In genomic region chr19:43555185-43555770, GRCh38 we compare ENCODE assay signal across 8 cellular contexts. TPM values are rescaled to one million over a fixed set of nuclear protein-coding genes. Genes with fewer than 3 reads are reported as not detected.
A peak's percentile ranks its signal among the peaks of the same experiment; 100 is the strongest.
DNase-seq lines count a peak whose midpoint lies in the region; ATAC-seq, FAIRE-seq and TF ChIP-seq lines count a peak whose summit lies in the region.

No MANE protein-coding gene starts in this region.

- TF ChIP-seq RAD21 in A549 (conservative IDR thresholded peaks at IDR 0.05 in 1 of 2, IDR thresholded peaks at IDR 0.05 in 1 of 2), result peak; percentile 55 to 77

- H3K4me3 ChIP-seq in A549, result no peak overlapping the region
- H3K4me3 ChIP-seq in left lung, result no peak overlapping the region

- H3K4me1 ChIP-seq in A549 (no peaks in the 10 kb centered on the region), left lung (no peaks in the 10 kb centered on the region)

- POLR2A ChIA-PET in A549 (lab: Yijun Ruan, JAX), result interaction anchor here (0.6 to 1.4 kb wide), 2 partner anchors 22 to 167 kb away, joined by 4 to 5 read pairs; partner anchors contain the start of gene ZNF575

- ATAC-seq in A549, result peak; percentile 87 to 94
- ATAC-seq in central memory CD8-positive, alpha-beta T cell (replicated peaks; ENCODE audit: extremely low read depth, poor library complexity, severe bottlenecking), result peak; percentile 97
- peak; percentile 93 for ATAC-seq in left lung
- no peak for ATAC-seq in HG03432 (IDR thresholded peaks at IDR 0.05; ENCODE audit: unreplicated experiment)

- H3K9me3 ChIP-seq in A549, result no peaks in the 10 kb centered on the region
- H3K9me3 ChIP-seq in left lung, result no peaks in the 10 kb centered on the region

- no peak for FAIRE-seq in A549 (lab: Jason Lieb, UNC)
- peak; percentile 91 for FAIRE-seq in GM12891 (lab: Jason Lieb, UNC)

- no peaks in the 10 kb centered on the region for H3K27me3 ChIP-seq in left lung

- H3K4me2 ChIP-seq in A549, result no peak overlapping the region

- TF ChIP-seq EP300 in A549 (IDR thresholded peaks at IDR 0.05), result no peak

- H3K4me1 Mint-ChIP-seq in central memory CD8-positive, alpha-beta T cell, result peaks cover 24% of the 10 kb centered on the region

- peaks cover 0 to 66% of the 10 kb centered on the region in 2 donors for H3K36me3 ChIP-seq in left lung

- CTCF ChIA-PET in A549 (lab: Yijun Ruan, JAX), result interaction anchor here (0.6 to 8.9 kb wide), 52 partner anchors 8 to 1093 kb away, joined by 3 to 167 read pairs (median 5); partner anchors contain the start of genes IRGQ, PINLYP, PLAUR and XRCC1

- WGBS in A549 (ENCODE audit: missing lambda C conversion rate), result 39% methylated on average over 8 of the region's 8 CpGs

- DNase-seq in A549 (ENCODE audit: low read depth in 1 of 2, low spot score in 1 of 2) (peak; percentile 78 to 87), GM12891 (ENCODE audit: insufficient read length, low spot score) (peak; percentile 70), NCI-H2227 (lab: John Stamatoyannopoulos, UW; ENCODE audit: unreplicated experiment) (peak; percentile 75), left lung (peak in 1 of 2 donors; percentile 72)
- DNase-seq in activated CD4-positive, alpha-beta T cell treated with anti-CD3 and anti-CD28 coated beads for 24 hours (ENCODE audit: low read depth in 2 of 2), result peak; percentile 71 to 79
- DNase-seq in central memory CD8-positive, alpha-beta T cell (ENCODE audit: low spot score in 2 of 2), result peak; percentile 82 to 84
- DNase-seq in stimulated activated CD4-positive, alpha-beta T cell treated with anti-CD3 and anti-CD28 coated beads, TNF-alpha, amount 100 ng/mL, for 48 hours (ENCODE audit: low read depth in 3 of 3), result peak; percentile 59 to 79 (median 67)

- H3K9me3 Mint-ChIP-seq in central memory CD8-positive, alpha-beta T cell, result no peaks in the 10 kb centered on the region

- H3K36me3 Mint-ChIP-seq in central memory CD8-positive, alpha-beta T cell (ENCODE audit: insufficient read depth), result peaks cover 27% of the 10 kb centered on the region

- no peak overlapping the region for H3K4me3 Mint-ChIP-seq in central memory CD8-positive, alpha-beta T cell

- H3K27ac ChIP-seq in A549, result no peak overlapping the region
- no peak overlapping the region for H3K27ac ChIP-seq in left lung

- TF ChIP-seq CTCF in A549 (IDR thresholded peaks at IDR 0.05) (peak; percentile 81), left lung (IDR thresholded peaks at IDR 0.05) (peak; percentile 55 to 66)

- TF ChIP-seq POLR2A in A549 (IDR thresholded peaks at IDR 0.05; ENCODE audit: low read length), result no peak
- no peak for TF ChIP-seq POLR2A in GM12891 (IDR thresholded peaks at IDR 0.05; ENCODE audit: low read depth, low read length)

- intact Hi-C loops in left lung (cut with DNase I), result loop anchor here in 1 of 2 donors (10.0 kb wide), 1 partner anchor 90 kb away; no protein-coding TSS in a partner anchor

- no peak overlapping the region for H3K27ac Mint-ChIP-seq in central memory CD8-positive, alpha-beta T cell (ENCODE audit: low read depth)

- no peaks in the 10 kb centered on the region for H3K27me3 Mint-ChIP-seq in central memory CD8-positive, alpha-beta T cell

TF ChIP-seq in A549, 52 proteins besides CTCF, POLR2A, EP300 and RAD21:
- TF ChIP-seq SMC3 (IDR thresholded peaks at IDR 0.05) (peak; percentile 56; the same call in 2 of the 3 replicates), RARB (CRISPR knock-in tag; IDR thresholded peaks at IDR 0.05) (no peak), RFX5 (IDR thresholded peaks at IDR 0.05) (no peak), FOXS1 (CRISPR knock-in tag; IDR thresholded peaks at IDR 0.05) (no peak), TFCP2L1 (CRISPR knock-in tag; IDR thresholded peaks at IDR 0.05) (no peak)

TF ChIP-seq in GM12891, 5 proteins besides CTCF, POLR2A, EP300 and RAD21:
- no peak for TF ChIP-seq POLR2AphosphoS5 (IDR thresholded peaks at IDR 0.05; ENCODE audit: low read depth, low read length)
- TF ChIP-seq SPI1 (IDR thresholded peaks at IDR 0.05; ENCODE audit: low read depth, low read length), result 0 out of 2 replicates have a peak, but pooled peaks have one; percentile 10

RNA-seq across cellular contexts. Expression of gene XRCC1, which starts 20.0 kb away (rescaled TPM):
- polyA plus RNA-seq in A549 (2011; rRNA removed) (31.9 and 32.0 TPM in 2 replicates), A549 (2017; fragmentation: RNase III; extraction: RNeasy Plus Mini Kit Qiagen cat#74134 plus additional on column Dnase treatment) (55.1 to 62.3 TPM (median 55.2 TPM) in 3 replicates)
- 49.4 and 52.2 TPM in 2 replicates for polyA plus RNA-seq in A549 (2012; cell fraction: cytosol; rRNA removed)
- 47.2 and 52.6 TPM in 2 replicates for polyA plus RNA-seq in A549 (2012; cell fraction: nucleus; rRNA removed)
- polyA minus RNA-seq in A549 (2011; rRNA and poly(A)+ RNA removed), result 33.6 and 35.3 TPM in 2 replicates
- polyA plus RNA-seq in GM12891 (2012; ENCODE audit: low read depth, missing spikeins), result 27.6 TPM
- total RNA-seq in left lung, result 10 to 100 TPM; 25.2 to 30.6 TPM

RNA-seq across cellular contexts. Expression of gene PINLYP, which starts 20.3 kb away (rescaled TPM):
- polyA plus RNA-seq in A549 (2011; rRNA removed) (0.12 TPM in 1 of 2 replicates, not detected in the other), A549 (2017; fragmentation: RNase III; extraction: RNeasy Plus Mini Kit Qiagen cat#74134 plus additional on column Dnase treatment) (0.27 to 0.37 TPM (median 0.28 TPM) in 3 replicates)
- polyA plus RNA-seq in A549 (2012; cell fraction: cytosol; rRNA removed), result 0.13 and 0.26 TPM in 2 replicates
- 0.32 and 0.47 TPM in 2 replicates for polyA plus RNA-seq in A549 (2012; cell fraction: nucleus; rRNA removed)
- polyA minus RNA-seq in A549 (2011; rRNA and poly(A)+ RNA removed), result not detected in 2 replicates
- 12.7 TPM for polyA plus RNA-seq in GM12891 (2012; ENCODE audit: low read depth, missing spikeins)
- 1 to 10 TPM; 6.2 to 7.1 TPM for total RNA-seq in left lung

RNA-seq across cellular contexts. Expression of gene ZNF575, which starts 22.3 kb away (rescaled TPM):
- polyA plus RNA-seq in A549 (2011; rRNA removed) (0.09 and 0.38 TPM in 2 replicates), A549 (2017; fragmentation: RNase III; extraction: RNeasy Plus Mini Kit Qiagen cat#74134 plus additional on column Dnase treatment) (1.4 to 2.2 TPM (median 1.5 TPM) in 3 replicates)
- polyA plus RNA-seq in A549 (2012; cell fraction: cytosol; rRNA removed), result 0.46 and 0.67 TPM in 2 replicates
- polyA plus RNA-seq in A549 (2012; cell fraction: nucleus; rRNA removed), result 0.65 and 1.1 TPM in 2 replicates
- 0.39 and 0.74 TPM in 2 replicates for polyA minus RNA-seq in A549 (2011; rRNA and poly(A)+ RNA removed)
- 1.8 TPM for polyA plus RNA-seq in GM12891 (2012; ENCODE audit: low read depth, missing spikeins)
- 1 to 10 TPM; 2.1 to 2.5 TPM for total RNA-seq in left lung

RNA-seq across cellular contexts. Expression of gene ETHE1, which starts 28.3 kb away (rescaled TPM):
- polyA plus RNA-seq in A549 (2011; rRNA removed), result 58.9 and 75.6 TPM in 2 replicates
- 74.2 and 87.8 TPM in 2 replicates for polyA plus RNA-seq in A549 (2012; cell fraction: cytosol; rRNA removed)
- 69.3 and 108 TPM in 2 replicates for polyA plus RNA-seq in A549 (2012; cell fraction: nucleus; rRNA removed)
- polyA plus RNA-seq in A549 (2017; fragmentation: RNase III; extraction: RNeasy Plus Mini Kit Qiagen cat#74134 plus additional on column Dnase treatment), result 31.2 to 38.6 TPM (median 37.3 TPM) in 3 replicates
- 49.9 and 56.3 TPM in 2 replicates for polyA minus RNA-seq in A549 (2011; rRNA and poly(A)+ RNA removed)
- 91.9 TPM for polyA plus RNA-seq in GM12891 (2012; ENCODE audit: low read depth, missing spikeins)
- 10 to 100 TPM; 37.5 to 39.8 TPM for total RNA-seq in left lung

RNA-seq across cellular contexts. Expression of gene IRGQ, which starts 40.7 kb away (rescaled TPM):
- polyA plus RNA-seq in A549 (2011; rRNA removed), result 10.0 and 14.2 TPM in 2 replicates
- 5.3 and 6.6 TPM in 2 replicates for polyA plus RNA-seq in A549 (2012; cell fraction: cytosol; rRNA removed)
- 13.6 and 18.6 TPM in 2 replicates for polyA plus RNA-seq in A549 (2012; cell fraction: nucleus; rRNA removed)
- polyA plus RNA-seq in A549 (2017; fragmentation: RNase III; extraction: RNeasy Plus Mini Kit Qiagen cat#74134 plus additional on column Dnase treatment), result 6.3 to 6.5 TPM (median 6.4 TPM) in 3 replicates
- 12.8 and 12.9 TPM in 2 replicates for polyA minus RNA-seq in A549 (2011; rRNA and poly(A)+ RNA removed)
- 2.5 TPM for polyA plus RNA-seq in GM12891 (2012; ENCODE audit: low read depth, missing spikeins)
- 10 to 100 TPM; 22.0 to 27.6 TPM for total RNA-seq in left lung
